Comparison of ENCODE assay signal across 2 cellular contexts in genomic region chr5:171635846-171636245, GRCh38.
A peak's percentile ranks its signal among the peaks of the same experiment; 100 is the strongest.
TF ChIP-seq lines count a peak whose summit lies in the region.

No MANE protein-coding gene starts in this region.

TF ChIP-seq in GM23338, 12 proteins besides CTCF, POLR2A, EP300 and RAD21 (continued from another document):
- TF ChIP-seq ZNF462 (CRISPR knock-in tag; IDR thresholded peaks at IDR 0.05) (no peak), JUNB (IDR thresholded peaks at IDR 0.05; ENCODE audit: unreplicated experiment) (no peak)
TF ChIP-seq in GM23338: peak in this region for 0.

TF ChIP-seq in K562, 482 proteins besides CTCF, POLR2A, EP300 and RAD21 (continued from another document):
- TF ChIP-seq, protein P1, sequence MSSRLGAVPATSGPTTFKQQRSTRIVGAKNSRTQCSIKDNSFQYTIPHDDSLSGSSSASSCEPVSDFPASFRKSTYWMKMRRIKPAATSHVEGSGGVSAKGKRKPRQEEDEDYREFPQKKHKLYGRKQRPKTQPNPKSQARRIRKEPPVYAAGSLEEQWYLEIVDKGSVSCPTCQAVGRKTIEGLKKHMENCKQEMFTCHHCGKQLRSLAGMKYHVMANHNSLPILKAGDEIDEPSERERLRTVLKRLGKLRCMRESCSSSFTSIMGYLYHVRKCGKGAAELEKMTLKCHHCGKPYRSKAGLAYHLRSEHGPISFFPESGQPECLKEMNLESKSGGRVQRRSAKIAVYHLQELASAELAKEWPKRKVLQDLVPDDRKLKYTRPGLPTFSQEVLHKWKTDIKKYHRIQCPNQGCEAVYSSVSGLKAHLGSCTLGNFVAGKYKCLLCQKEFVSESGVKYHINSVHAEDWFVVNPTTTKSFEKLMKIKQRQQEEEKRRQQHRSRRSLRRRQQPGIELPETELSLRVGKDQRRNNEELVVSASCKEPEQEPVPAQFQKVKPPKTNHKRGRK (tag; IDR thresholded peaks at IDR 0.05) = peak; percentile 49; the same call in 1 of the 2 replicates
- TF ChIP-seq LEF1 (IDR thresholded peaks at IDR 0.05) (no peak), CBFB (CRISPR knock-in tag; IDR thresholded peaks at IDR 0.05) (no peak), LARP7 (IDR thresholded peaks at IDR 0.05) (no peak)
